Comparison of ENCODE assay signal across 16 cellular contexts in the genomic region with DNA sequence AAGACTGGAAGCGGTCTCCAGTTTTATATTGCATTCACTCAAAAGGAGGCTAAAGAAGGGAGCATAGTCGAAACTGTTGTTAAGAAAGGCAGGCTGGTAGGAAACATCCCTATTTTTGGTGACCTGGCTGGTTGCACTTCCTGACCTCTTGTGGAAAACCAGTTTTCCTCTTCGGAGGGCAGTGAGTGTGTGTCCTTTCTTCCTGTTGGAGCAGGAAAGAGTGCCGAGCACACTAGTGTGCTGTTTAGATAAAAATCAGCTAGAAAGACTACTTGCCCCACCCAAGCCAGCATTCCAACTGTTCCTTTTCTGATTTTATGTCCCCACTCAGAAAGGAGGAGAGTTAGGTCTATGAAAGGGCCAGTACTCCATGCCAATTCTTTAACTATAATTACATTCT.
A peak's percentile ranks its signal among the peaks of the same experiment; 100 is the strongest.
DNase-seq lines count a peak whose midpoint lies in the region; ATAC-seq and TF ChIP-seq lines count a peak whose summit lies in the region.
"Had no signal": no experiment of that assay in that cellular context is flagged by ENCODE, and none has a peak within 500 bp of the region (broad histone marks: within the 10 kb centered on the region; RNA-seq: fewer than 3 reads in every experiment).

No MANE protein-coding gene starts in this region.

- H3K27ac Mint-ChIP-seq in H9 (peak overlapping the region in 2 of 3 experiments; percentile 78 to 85; a peak in 3 of 7 replicates), WTC11 (peak overlapping the region; percentile 78), nephron progenitor cell (peak overlapping the region; percentile 93)
- H3K27ac Mint-ChIP-seq: HFFc6 had no signal

- DNase-seq in H9 (no peak), WTC11 (ENCODE audit: low spot score) (no peak), nephron progenitor cell (no peak), cerebellar nuclear complex (lab: John Stamatoyannopoulos, UW) (no peak)
- no peak for DNase-seq in stimulated activated CD4-positive, alpha-beta T cell treated with anti-CD3 and anti-CD28 coated beads, Interleukin-15, amount 100 ng/mL, for 24 hours
- DNase-seq: C1 segment of cervical spinal cord, DMS 273 treated with DMSO at 0.1 percent for 48 hours, GOT3, HFFc6, NCI-H1417, NCI-H1930, NCI-H446 had no signal

- no peak overlapping the region for H4K5ac ChIP-seq in H9 (ENCODE audit: insufficient read length, low read depth, low read length)

- no peak overlapping the region for H3K9ac ChIP-seq in H9 (ENCODE audit: extremely low read depth, insufficient read length, low read length)
- H3K9ac ChIP-seq in iPS-15b (ENCODE audit: low read depth, low read length) = peak overlapping the region; percentile 26

- H3K27ac ChIP-seq in H9 (ENCODE audit: insufficient read length, low read depth, low read length) (no peak overlapping the region), gastroesophageal sphincter (no peak overlapping the region)
- H3K27ac ChIP-seq: RWPE1 had no signal

- H2BK5ac ChIP-seq in H9 (ENCODE audit: insufficient read length, low read length) = no peak overlapping the region

- H2BK15ac ChIP-seq in H9 (ENCODE audit: low read depth, low read length) = no peak overlapping the region

- H3K4me3 Mint-ChIP-seq in H9 = no peak overlapping the region
- H3K4me3 Mint-ChIP-seq in WTC11 = no peak overlapping the region
- H3K4me3 Mint-ChIP-seq in nephron progenitor cell = no peak overlapping the region
- H3K4me3 Mint-ChIP-seq: HFFc6 had no signal

- H2AFZ ChIP-seq in H9 (ENCODE audit: low read length) = no peak overlapping the region

- no peak for TF ChIP-seq POLR2A in gastroesophageal sphincter (IDR thresholded peaks at IDR 0.05)

- no peaks in the 10 kb centered on the region for H3K23me2 ChIP-seq in H9 (ENCODE audit: insufficient read length, low read depth, low read length, poor library complexity, severe bottlenecking)

- no peak overlapping the region for H2BK120ac ChIP-seq in H9 (ENCODE audit: low read depth, low read length, poor library complexity, severe bottlenecking)

- H2BK12ac ChIP-seq in H9 (ENCODE audit: insufficient read length, low read depth, low read length) = no peak overlapping the region

- no peak overlapping the region for H2AK5ac ChIP-seq in H9 (ENCODE audit: insufficient read length, low read length)

- H3K14ac ChIP-seq in H9 (ENCODE audit: insufficient read depth, low read length) = no peak overlapping the region

- H3K4me3 ChIP-seq in iPS-15b (ENCODE audit: low read depth, low read length) (no peak overlapping the region), gastroesophageal sphincter (no peak overlapping the region)

- no peak overlapping the region for H4K8ac ChIP-seq in H9 (replicated peaks; ENCODE audit: insufficient read length, low read depth, low read length)

- no peak for ATAC-seq in WTC11
- no peak for ATAC-seq in gastroesophageal sphincter
- ATAC-seq in HG03135 (IDR thresholded peaks at IDR 0.05; ENCODE audit: unreplicated experiment) = no peak

- H2BK20ac ChIP-seq in H9 (ENCODE audit: low read depth, low read length, poor library complexity, severe bottlenecking) = no peak overlapping the region

- H4K91ac ChIP-seq in H9 (ENCODE audit: insufficient read length, low read depth, low read length) = no peak overlapping the region

- H3K27me3 ChIP-seq in H9 (ENCODE audit: insufficient read depth, low read length) (no peaks in the 10 kb centered on the region), iPS-15b (ENCODE audit: control insufficient read depth, insufficient read depth, low read length) (no peaks in the 10 kb centered on the region), gastroesophageal sphincter (no peaks in the 10 kb centered on the region)

- no CpG with 5 or more reads among the region's 4 CpGs for WGBS in H9 (ENCODE audit: extremely low coverage, insufficient read length, low lambda C conversion rate)
- whole genome bisulfite sequencing in gastroesophageal sphincter (ENCODE audit: low coverage in 1 of 2), 2 donors = 79 to 89% methylated on average over 3 to 4 of the region's 4 CpGs

- H3K36me3 Mint-ChIP-seq in H9 (ENCODE audit: insufficient read depth in 1 of 3, low read depth in 3 of 3) = peaks cover 71 to 90% (median 88%) of the 10 kb centered on the region in 3 experiments
- peaks cover 70% of the 10 kb centered on the region for H3K36me3 Mint-ChIP-seq in WTC11
- peaks cover 63% of the 10 kb centered on the region for H3K36me3 Mint-ChIP-seq in nephron progenitor cell (ENCODE audit: low read depth)

- POLR2A ChIA-PET in WTC11 (lab: Charles Lee) = interaction anchor here (0.9 to 1.3 kb wide), 2 partner anchors 14 to 41 kb away, joined by 3 to 4 read pairs; no protein-coding TSS in a partner anchor

- CTCF ChIA-PET in WTC11 (lab: Charles Lee) = interaction anchor here (1.8 to 2.0 kb wide), 2 partner anchors 13 to 105 kb away, joined by 4 to 8 read pairs; no protein-coding TSS in a partner anchor

- no peak overlapping the region for H3K4me2 ChIP-seq in H9 (ENCODE audit: insufficient read depth, insufficient read length, low read length)

- peaks cover 77% of the 10 kb centered on the region for H3K36me3 ChIP-seq in iPS-15b (ENCODE audit: control insufficient read depth, insufficient read depth, low read length)
- H3K36me3 ChIP-seq in gastroesophageal sphincter = no peaks in the 10 kb centered on the region

- H4K20me1 ChIP-seq in H9 (ENCODE audit: control insufficient read depth, insufficient read depth, insufficient read length) = no peaks in the 10 kb centered on the region

- no peak overlapping the region for H3K56ac ChIP-seq in H9 (ENCODE audit: insufficient read length, low read depth, low read length)

- H3K23ac ChIP-seq in H9 (ENCODE audit: insufficient read length, low read depth, low read length) = no peak overlapping the region

- TF ChIP-seq EP300 in gastroesophageal sphincter (IDR thresholded peaks at IDR 0.05) = no peak

- H3K79me1 ChIP-seq in H9 (ENCODE audit: insufficient read depth, low read depth, low read length, poor library complexity, severe bottlenecking) = peaks cover 11% of the 10 kb centered on the region

- no peak overlapping the region for H3K18ac ChIP-seq in H9 (ENCODE audit: insufficient read length, low read depth, low read length)

- no peak overlapping the region for H3T11ph ChIP-seq in H9 (ENCODE audit: low read length)

- TF ChIP-seq CTCF in H9 (conservative IDR thresholded peaks at IDR 0.05) (no peak), WTC11 (IDR thresholded peaks at IDR 0.05) (no peak), nephron progenitor cell (IDR thresholded peaks at IDR 0.05) (no peak), gastroesophageal sphincter (IDR thresholded peaks at IDR 0.05) (no peak)

- H3K4me1 ChIP-seq in H9 (ENCODE audit: insufficient read depth, low read length) (no peaks in the 10 kb centered on the region; the same call in 1 of the 2 replicates), iPS-15b (ENCODE audit: control insufficient read depth, insufficient read depth, low read length) (peaks cover 8% of the 10 kb centered on the region), gastroesophageal sphincter (no peaks in the 10 kb centered on the region)

- H3K4ac ChIP-seq in H9 (ENCODE audit: low read depth, low read length) = no peak overlapping the region

- H3K4me1 Mint-ChIP-seq in H9 (peaks cover 74 to 78% of the 10 kb centered on the region in 2 experiments), WTC11 (peaks cover 82% of the 10 kb centered on the region), nephron progenitor cell (peaks cover 48% of the 10 kb centered on the region)

- H3K27me3 Mint-ChIP-seq in H9 (ENCODE audit: low read depth) = peaks cover 1% of the 10 kb centered on the region
- H3K27me3 Mint-ChIP-seq in WTC11 (ENCODE audit: low read depth) = no peaks in the 10 kb centered on the region
- H3K27me3 Mint-ChIP-seq in nephron progenitor cell (ENCODE audit: low read depth, poor library complexity) = no peaks in the 10 kb centered on the region

- peaks cover 58% of the 10 kb centered on the region; the same call in 1 of the 2 replicates for H3K79me2 ChIP-seq in H9 (ENCODE audit: insufficient read depth, low read length)

- H3K9me3 ChIP-seq in H9 (ENCODE audit: control insufficient read depth, low read depth, low read length) (no peaks in the 10 kb centered on the region), iPS-15b (ENCODE audit: control insufficient read depth, insufficient read depth, low read length) (no peaks in the 10 kb centered on the region), gastroesophageal sphincter (no peaks in the 10 kb centered on the region)

- H3K9me3 Mint-ChIP-seq in H9 (no peaks in the 10 kb centered on the region), WTC11 (no peaks in the 10 kb centered on the region), nephron progenitor cell (no peaks in the 10 kb centered on the region)
- H3K9me3 Mint-ChIP-seq: HFFc6 had no signal

TF ChIP-seq in WTC11, 78 proteins besides CTCF, POLR2A, EP300 and RAD21 (continues in another document):
- TF ChIP-seq, protein P1, sequence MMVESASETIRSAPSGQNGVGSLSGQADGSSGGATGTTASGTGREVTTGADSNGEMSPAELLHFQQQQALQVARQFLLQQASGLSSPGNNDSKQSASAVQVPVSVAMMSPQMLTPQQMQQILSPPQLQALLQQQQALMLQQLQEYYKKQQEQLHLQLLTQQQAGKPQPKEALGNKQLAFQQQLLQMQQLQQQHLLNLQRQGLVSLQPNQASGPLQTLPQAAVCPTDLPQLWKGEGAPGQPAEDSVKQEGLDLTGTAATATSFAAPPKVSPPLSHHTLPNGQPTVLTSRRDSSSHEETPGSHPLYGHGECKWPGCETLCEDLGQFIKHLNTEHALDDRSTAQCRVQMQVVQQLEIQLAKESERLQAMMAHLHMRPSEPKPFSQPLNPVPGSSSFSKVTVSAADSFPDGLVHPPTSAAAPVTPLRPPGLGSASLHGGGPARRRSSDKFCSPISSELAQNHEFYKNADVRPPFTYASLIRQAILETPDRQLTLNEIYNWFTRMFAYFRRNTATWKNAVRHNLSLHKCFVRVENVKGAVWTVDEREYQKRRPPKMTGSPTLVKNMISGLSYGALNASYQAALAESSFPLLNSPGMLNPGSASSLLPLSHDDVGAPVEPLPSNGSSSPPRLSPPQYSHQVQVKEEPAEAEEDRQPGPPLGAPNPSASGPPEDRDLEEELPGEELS (CRISPR knock-in tag; IDR thresholded peaks at IDR 0.05) = no peak
- TF ChIP-seq ZNF317 (CRISPR knock-in tag; IDR thresholded peaks at IDR 0.05; ENCODE audit: borderline replicate concordance, low read depth) (no peak), ATF1 (CRISPR knock-in tag; IDR thresholded peaks at IDR 0.05) (no peak), E2F5 (CRISPR knock-in tag; IDR thresholded peaks at IDR 0.05) (no peak), ZNF396 (CRISPR knock-in tag; IDR thresholded peaks at IDR 0.05; ENCODE audit: borderline replicate concordance) (no peak), JAZF1 (CRISPR knock-in tag; IDR thresholded peaks at IDR 0.05) (no peak), HMGA2 (CRISPR knock-in tag; IDR thresholded peaks at IDR 0.05) (no peak), JUN (CRISPR knock-in tag; IDR thresholded peaks at IDR 0.05) (no peak)
